Comparison of ENCODE assay signal across 8 cellular contexts in the genomic region with DNA sequence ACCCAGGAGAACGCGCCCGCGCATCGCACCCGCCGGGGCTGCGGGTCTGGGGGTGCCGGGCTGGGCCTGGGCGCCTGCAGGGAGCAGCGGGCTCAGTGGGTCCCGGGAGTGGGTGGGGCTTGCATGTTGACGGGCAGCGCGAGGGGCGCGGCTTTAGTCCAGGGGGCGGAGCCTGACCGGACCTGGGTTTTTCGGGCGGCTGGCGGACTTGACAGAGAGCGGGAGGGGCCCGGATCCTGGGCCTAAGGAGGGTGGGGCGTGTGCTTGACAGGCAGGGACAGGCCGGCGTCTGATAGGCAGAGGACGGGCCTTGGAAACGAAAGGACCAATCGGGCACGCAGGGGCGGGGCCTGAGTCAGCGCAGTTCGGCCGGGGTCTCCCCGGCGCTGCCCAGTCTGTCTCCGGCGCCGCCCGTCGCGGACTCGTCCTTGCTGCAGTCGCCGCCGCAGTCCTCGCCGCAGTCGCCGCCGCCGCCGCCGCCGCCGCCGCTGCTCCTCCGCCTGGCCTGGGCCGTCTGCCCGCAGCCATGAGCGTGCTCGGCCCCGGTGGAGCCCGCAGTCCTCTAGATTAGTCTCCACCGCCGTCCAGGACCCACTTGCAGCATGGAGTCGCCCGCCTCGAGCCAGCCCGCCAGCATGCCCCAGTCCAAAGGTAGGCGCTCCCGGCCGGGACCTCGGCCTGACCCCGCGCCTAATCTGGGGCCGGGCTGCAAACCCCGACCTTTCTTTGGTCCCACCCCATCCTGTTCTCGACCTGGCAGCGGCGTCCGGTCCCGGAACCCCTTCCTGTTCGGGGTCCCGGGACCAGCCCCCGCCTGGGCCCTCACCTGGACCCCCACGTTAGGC. TPM values are rescaled to one million over a fixed set of nuclear protein-coding genes. Genes with fewer than 3 reads are reported as not detected.
DNase-seq lines count a peak whose midpoint lies in the region; ATAC-seq and TF ChIP-seq lines count a peak whose summit lies in the region.

A gene (plus strand): TSS at position 393 of the 845 bp plus-strand sequence. CDS start 210 bp downstream, at position 603.

- no peaks in the 10 kb centered on the region; the same call in 1 of the 2 replicates for H3K4me1 ChIP-seq in BE2C

- H3K36me3 Mint-ChIP-seq in activated CD4-positive, alpha-beta T cell treated with anti-CD3 and anti-CD28 coated beads, Interleukin-2, amount 10 ng/mL, durations not matched to agents 24 days and 14 days (ENCODE audit: low read depth) = peaks cover 35% of the 10 kb centered on the region

- DNase-seq in BE2C = peak; percentile 95
- peak; percentile 96 for DNase-seq in GM19240 (ENCODE audit: insufficient read length, low spot score)
- DNase-seq in NCI-H526 (lab: John Stamatoyannopoulos, UW) = peak; percentile 92 to 98
- peak; percentile 99 for DNase-seq in activated CD4-positive, alpha-beta T cell treated with anti-CD3 and anti-CD28 coated beads, Interleukin-2, amount 10 ng/mL, durations not matched to agents 24 days and 14 days
- peak; percentile 99 for DNase-seq in coronary artery (ENCODE audit: low spot score)
- peak; percentile 100 for DNase-seq in left kidney (ENCODE audit: low read depth, low spot score)
- DNase-seq in stimulated activated CD4-positive, alpha-beta T cell treated with anti-CD3 and anti-CD28 coated beads, Interleukin-2, amount 100 ng/mL, for 24 hours = peak; percentile 98 to 99

- TF ChIP-seq CTCF in BE2C (IDR thresholded peaks at IDR 0.05; ENCODE audit: low read depth, low read length) (no peak), coronary artery (IDR thresholded peaks at IDR 0.05) (no peak)

- H3K27me3 Mint-ChIP-seq in activated CD4-positive, alpha-beta T cell treated with anti-CD3 and anti-CD28 coated beads, Interleukin-2, amount 10 ng/mL, durations not matched to agents 24 days and 14 days = peaks cover 2% of the 10 kb centered on the region

- intact Hi-C loops in activated CD4-positive, alpha-beta T cell treated with anti-CD3 and anti-CD28 coated beads, Interleukin-2, amount 10 ng/mL, durations not matched to agents 24 days and 14 days (cut with micrococcal nuclease) = loop anchor here (2.0 to 5.0 kb wide), 2 partner anchors 242 to 268 kb away; a partner anchor contains a TSS

- ATAC-seq in HG03460 (IDR thresholded peaks at IDR 0.05; ENCODE audit: unreplicated experiment) = peak; percentile 66

- peak within 1 kb of the TSS; percentile 100 for H3K4me3 Mint-ChIP-seq in activated CD4-positive, alpha-beta T cell treated with anti-CD3 and anti-CD28 coated beads, Interleukin-2, amount 10 ng/mL, durations not matched to agents 24 days and 14 days

- H3K4me1 Mint-ChIP-seq in activated CD4-positive, alpha-beta T cell treated with anti-CD3 and anti-CD28 coated beads, Interleukin-2, amount 10 ng/mL, durations not matched to agents 24 days and 14 days = peaks cover 43% of the 10 kb centered on the region

- no peaks in the 10 kb centered on the region for H3K27me3 ChIP-seq in BE2C

- peak within 1 kb of the TSS; percentile 94 for H3K27ac Mint-ChIP-seq in activated CD4-positive, alpha-beta T cell treated with anti-CD3 and anti-CD28 coated beads, Interleukin-2, amount 10 ng/mL, durations not matched to agents 24 days and 14 days

- no peaks in the 10 kb centered on the region for H3K9me3 ChIP-seq in BE2C

- H3K4me3 ChIP-seq in BE2C (ENCODE audit: low read depth, low read length) (peak within 1 kb of the TSS; percentile 74), coronary artery (peak within 1 kb of the TSS; percentile 90)

- H3K9me3 Mint-ChIP-seq in activated CD4-positive, alpha-beta T cell treated with anti-CD3 and anti-CD28 coated beads, Interleukin-2, amount 10 ng/mL, durations not matched to agents 24 days and 14 days = no peaks in the 10 kb centered on the region

- H3K27ac ChIP-seq in coronary artery = peak within 1 kb of the TSS; percentile 88 to 97

- H3K36me3 ChIP-seq in BE2C = no peaks in the 10 kb centered on the region

RNA-seq across cellular contexts. Expression of the gene that starts here (rescaled TPM):
- polyA plus RNA-seq in BE2C (2012; ENCODE audit: insufficient read depth, insufficient read length, low read depth) = 15.8 TPM
- 159 and 166 TPM in 2 replicates for total RNA-seq in activated CD4-positive, alpha-beta T cell treated with anti-CD3 and anti-CD28 coated beads, Interleukin-2, amount 10 ng/mL, durations not matched to agents 24 days and 14 days

Comparison
In these comparisons a context has a peak if more than half of its experiments do, and no peak if none do; other contexts are left out.
1. Peak in every context shown above with its lines: DNase-seq, ATAC-seq, H3K4me3 ChIP-seq and H3K27ac ChIP-seq.